1 cellular context compared by ENCODE assay signal in the genomic region with DNA sequence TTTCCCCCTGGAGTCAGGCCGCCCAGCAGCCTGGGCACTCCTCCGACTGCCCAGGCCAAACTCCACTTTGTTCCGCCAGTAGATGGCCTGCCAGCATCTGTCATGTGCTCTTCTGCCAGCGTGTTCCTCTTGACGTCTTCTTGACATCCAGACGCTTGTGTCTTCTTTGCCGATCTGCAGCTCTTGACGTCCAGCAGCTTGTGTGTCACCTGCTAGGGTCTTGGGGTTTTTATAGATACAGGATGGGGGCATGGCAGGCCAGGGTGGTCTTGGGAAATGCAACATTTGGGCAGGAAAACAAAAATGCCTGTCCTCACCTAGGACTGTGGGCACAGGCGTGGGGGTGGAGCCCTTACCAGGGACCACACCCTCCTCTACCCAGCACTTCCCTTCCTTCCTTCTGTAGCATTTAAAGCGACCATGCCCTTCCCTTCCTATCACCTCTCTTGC.
TF ChIP-seq lines count a peak whose summit lies in the region.

No MANE protein-coding gene starts in this region.

TF ChIP-seq in H1, 55 proteins besides CTCF, POLR2A, EP300 and RAD21 (continued from another document):
- TF ChIP-seq, protein P1, sequence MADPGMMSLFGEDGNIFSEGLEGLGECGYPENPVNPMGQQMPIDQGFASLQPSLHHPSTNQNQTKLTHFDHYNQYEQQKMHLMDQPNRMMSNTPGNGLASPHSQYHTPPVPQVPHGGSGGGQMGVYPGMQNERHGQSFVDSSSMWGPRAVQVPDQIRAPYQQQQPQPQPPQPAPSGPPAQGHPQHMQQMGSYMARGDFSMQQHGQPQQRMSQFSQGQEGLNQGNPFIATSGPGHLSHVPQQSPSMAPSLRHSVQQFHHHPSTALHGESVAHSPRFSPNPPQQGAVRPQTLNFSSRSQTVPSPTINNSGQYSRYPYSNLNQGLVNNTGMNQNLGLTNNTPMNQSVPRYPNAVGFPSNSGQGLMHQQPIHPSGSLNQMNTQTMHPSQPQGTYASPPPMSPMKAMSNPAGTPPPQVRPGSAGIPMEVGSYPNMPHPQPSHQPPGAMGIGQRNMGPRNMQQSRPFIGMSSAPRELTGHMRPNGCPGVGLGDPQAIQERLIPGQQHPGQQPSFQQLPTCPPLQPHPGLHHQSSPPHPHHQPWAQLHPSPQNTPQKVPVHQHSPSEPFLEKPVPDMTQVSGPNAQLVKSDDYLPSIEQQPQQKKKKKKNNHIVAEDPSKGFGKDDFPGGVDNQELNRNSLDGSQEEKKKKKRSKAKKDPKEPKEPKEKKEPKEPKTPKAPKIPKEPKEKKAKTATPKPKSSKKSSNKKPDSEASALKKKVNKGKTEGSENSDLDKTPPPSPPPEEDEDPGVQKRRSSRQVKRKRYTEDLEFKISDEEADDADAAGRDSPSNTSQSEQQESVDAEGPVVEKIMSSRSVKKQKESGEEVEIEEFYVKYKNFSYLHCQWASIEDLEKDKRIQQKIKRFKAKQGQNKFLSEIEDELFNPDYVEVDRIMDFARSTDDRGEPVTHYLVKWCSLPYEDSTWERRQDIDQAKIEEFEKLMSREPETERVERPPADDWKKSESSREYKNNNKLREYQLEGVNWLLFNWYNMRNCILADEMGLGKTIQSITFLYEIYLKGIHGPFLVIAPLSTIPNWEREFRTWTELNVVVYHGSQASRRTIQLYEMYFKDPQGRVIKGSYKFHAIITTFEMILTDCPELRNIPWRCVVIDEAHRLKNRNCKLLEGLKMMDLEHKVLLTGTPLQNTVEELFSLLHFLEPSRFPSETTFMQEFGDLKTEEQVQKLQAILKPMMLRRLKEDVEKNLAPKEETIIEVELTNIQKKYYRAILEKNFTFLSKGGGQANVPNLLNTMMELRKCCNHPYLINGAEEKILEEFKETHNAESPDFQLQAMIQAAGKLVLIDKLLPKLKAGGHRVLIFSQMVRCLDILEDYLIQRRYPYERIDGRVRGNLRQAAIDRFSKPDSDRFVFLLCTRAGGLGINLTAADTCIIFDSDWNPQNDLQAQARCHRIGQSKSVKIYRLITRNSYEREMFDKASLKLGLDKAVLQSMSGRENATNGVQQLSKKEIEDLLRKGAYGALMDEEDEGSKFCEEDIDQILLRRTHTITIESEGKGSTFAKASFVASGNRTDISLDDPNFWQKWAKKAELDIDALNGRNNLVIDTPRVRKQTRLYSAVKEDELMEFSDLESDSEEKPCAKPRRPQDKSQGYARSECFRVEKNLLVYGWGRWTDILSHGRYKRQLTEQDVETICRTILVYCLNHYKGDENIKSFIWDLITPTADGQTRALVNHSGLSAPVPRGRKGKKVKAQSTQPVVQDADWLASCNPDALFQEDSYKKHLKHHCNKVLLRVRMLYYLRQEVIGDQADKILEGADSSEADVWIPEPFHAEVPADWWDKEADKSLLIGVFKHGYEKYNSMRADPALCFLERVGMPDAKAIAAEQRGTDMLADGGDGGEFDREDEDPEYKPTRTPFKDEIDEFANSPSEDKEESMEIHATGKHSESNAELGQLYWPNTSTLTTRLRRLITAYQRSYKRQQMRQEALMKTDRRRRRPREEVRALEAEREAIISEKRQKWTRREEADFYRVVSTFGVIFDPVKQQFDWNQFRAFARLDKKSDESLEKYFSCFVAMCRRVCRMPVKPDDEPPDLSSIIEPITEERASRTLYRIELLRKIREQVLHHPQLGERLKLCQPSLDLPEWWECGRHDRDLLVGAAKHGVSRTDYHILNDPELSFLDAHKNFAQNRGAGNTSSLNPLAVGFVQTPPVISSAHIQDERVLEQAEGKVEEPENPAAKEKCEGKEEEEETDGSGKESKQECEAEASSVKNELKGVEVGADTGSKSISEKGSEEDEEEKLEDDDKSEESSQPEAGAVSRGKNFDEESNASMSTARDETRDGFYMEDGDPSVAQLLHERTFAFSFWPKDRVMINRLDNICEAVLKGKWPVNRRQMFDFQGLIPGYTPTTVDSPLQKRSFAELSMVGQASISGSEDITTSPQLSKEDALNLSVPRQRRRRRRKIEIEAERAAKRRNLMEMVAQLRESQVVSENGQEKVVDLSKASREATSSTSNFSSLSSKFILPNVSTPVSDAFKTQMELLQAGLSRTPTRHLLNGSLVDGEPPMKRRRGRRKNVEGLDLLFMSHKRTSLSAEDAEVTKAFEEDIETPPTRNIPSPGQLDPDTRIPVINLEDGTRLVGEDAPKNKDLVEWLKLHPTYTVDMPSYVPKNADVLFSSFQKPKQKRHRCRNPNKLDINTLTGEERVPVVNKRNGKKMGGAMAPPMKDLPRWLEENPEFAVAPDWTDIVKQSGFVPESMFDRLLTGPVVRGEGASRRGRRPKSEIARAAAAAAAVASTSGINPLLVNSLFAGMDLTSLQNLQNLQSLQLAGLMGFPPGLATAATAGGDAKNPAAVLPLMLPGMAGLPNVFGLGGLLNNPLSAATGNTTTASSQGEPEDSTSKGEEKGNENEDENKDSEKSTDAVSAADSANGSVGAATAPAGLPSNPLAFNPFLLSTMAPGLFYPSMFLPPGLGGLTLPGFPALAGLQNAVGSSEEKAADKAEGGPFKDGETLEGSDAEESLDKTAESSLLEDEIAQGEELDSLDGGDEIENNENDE (IDR thresholded peaks at IDR 0.05; ENCODE audit: insufficient replicate concordance, low read length): no peak
- TF ChIP-seq GTF2F1 (IDR thresholded peaks at IDR 0.05; ENCODE audit: borderline replicate concordance, low read depth, low read length) (no peak), ZNF274 (IDR thresholded peaks at IDR 0.05; ENCODE audit: borderline replicate concordance, extremely low read depth, low read length) (no peak), TAF1 (IDR thresholded peaks at IDR 0.05; ENCODE audit: low read depth, low read length) (no peak), CEBPB (IDR thresholded peaks at IDR 0.05; ENCODE audit: low read depth, low read length) (no peak), GABPA (IDR thresholded peaks at IDR 0.05; ENCODE audit: borderline replicate concordance, insufficient read depth, low read length) (no peak), SIN3A (conservative IDR thresholded peaks at IDR 0.05 in 1 of 2, IDR thresholded peaks at IDR 0.05 in 1 of 2; ENCODE audit: low read depth in 1 of 2, low read length in 2 of 2) (no peak), NANOG (IDR thresholded peaks at IDR 0.05; ENCODE audit: insufficient read depth, low read depth, low read length, poor library complexity, severe bottlenecking) (no peak), SP4 (IDR thresholded peaks at IDR 0.05; ENCODE audit: low read length) (no peak)
- TF ChIP-seq, protein P2, sequence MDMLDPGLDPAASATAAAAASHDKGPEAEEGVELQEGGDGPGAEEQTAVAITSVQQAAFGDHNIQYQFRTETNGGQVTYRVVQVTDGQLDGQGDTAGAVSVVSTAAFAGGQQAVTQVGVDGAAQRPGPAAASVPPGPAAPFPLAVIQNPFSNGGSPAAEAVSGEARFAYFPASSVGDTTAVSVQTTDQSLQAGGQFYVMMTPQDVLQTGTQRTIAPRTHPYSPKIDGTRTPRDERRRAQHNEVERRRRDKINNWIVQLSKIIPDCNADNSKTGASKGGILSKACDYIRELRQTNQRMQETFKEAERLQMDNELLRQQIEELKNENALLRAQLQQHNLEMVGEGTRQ (IDR thresholded peaks at IDR 0.05; ENCODE audit: low read length): no peak
